In genomic region chr14:68526420-68527105, GRCh38 we compare ENCODE assay signal across 13 cellular contexts.
A peak's percentile ranks its signal among the peaks of the same experiment; 100 is the strongest.
DNase-seq lines count a peak whose midpoint lies in the region; ATAC-seq and TF ChIP-seq lines count a peak whose summit lies in the region.
"Had no signal": no experiment of that assay in that cellular context is flagged by ENCODE, and none has a peak within 500 bp of the region (broad histone marks: within the 10 kb centered on the region; RNA-seq: fewer than 3 reads in every experiment).

No MANE protein-coding gene starts in this region.

- peaks cover 6% of the 10 kb centered on the region for H3K9me3 Mint-ChIP-seq in activated CD8-positive, alpha-beta memory T cell treated with anti-CD3 and anti-CD28 coated beads, Interleukin-2, amount 10 ng/mL, durations not matched to agents 7 days and 5 days (ENCODE audit: low read depth)

- H3K27me3 ChIP-seq in HCT116 (ENCODE audit: insufficient read depth, low read length) (no peaks in the 10 kb centered on the region), lung (ENCODE audit: control insufficient read depth, insufficient read depth) (no peaks in the 10 kb centered on the region), smooth muscle cell (ENCODE audit: low read depth) (no peaks in the 10 kb centered on the region)

- no peak overlapping the region for H3K27ac Mint-ChIP-seq in activated CD8-positive, alpha-beta memory T cell treated with anti-CD3 and anti-CD28 coated beads, Interleukin-2, amount 10 ng/mL, durations not matched to agents 7 days and 5 days
- H3K27ac Mint-ChIP-seq: naive B cell had no signal

- H3K4me1 Mint-ChIP-seq in activated CD8-positive, alpha-beta memory T cell treated with anti-CD3 and anti-CD28 coated beads, Interleukin-2, amount 10 ng/mL, durations not matched to agents 7 days and 5 days, result no peaks in the 10 kb centered on the region

- RAD21 ChIA-PET in HCT116 (lab: Charles Lee; ENCODE audit: low non-redundant PET in 1 of 2, low total read pairs in 2 of 2, uncharacterized antibody in 2 of 2, unreplicated experiment in 2 of 2), result no interaction called here

- H3K4me3 ChIP-seq in HCT116 (replicated peaks in 1 of 2; ENCODE audit: low read depth in 1 of 2, low read length in 2 of 2), result no peak overlapping the region
- no peak overlapping the region for H3K4me3 ChIP-seq in lung
- H3K4me3 ChIP-seq in skin epidermis, result no peak overlapping the region
- H3K4me3 ChIP-seq in smooth muscle cell, result no peak overlapping the region

- POLR2A ChIA-PET in HCT116 (lab: Charles Lee), result interaction anchor here (0.6 to 1.0 kb wide), 2 partner anchors 9 to 27 kb away, joined by 3 read pairs; no protein-coding TSS in a partner anchor

- H3K9ac ChIP-seq in HCT116 (ENCODE audit: low read length) (no peak overlapping the region), smooth muscle cell (ENCODE audit: low read depth) (no peak overlapping the region)

- H3K4me2 ChIP-seq in HCT116 (ENCODE audit: low read length) (peak overlapping the region; percentile 6; the same call in 1 of the 2 replicates), smooth muscle cell (no peak overlapping the region)

- intact Hi-C loops in HCT116 (cut with micrococcal nuclease), result no loop called here

- H3K36me3 Mint-ChIP-seq in activated CD8-positive, alpha-beta memory T cell treated with anti-CD3 and anti-CD28 coated beads, Interleukin-2, amount 10 ng/mL, durations not matched to agents 7 days and 5 days, result peaks cover 5% of the 10 kb centered on the region

- no peak for DNase-seq in HCT116 (ENCODE audit: low read depth, low spot score)
- DNase-seq in dermis microvascular lymphatic vessel endothelial cell (ENCODE audit: low read depth in 2 of 2), result peak; percentile 54 to 81
- DNase-seq in lung (ENCODE audit: low spot score), result peak; percentile 67
- no peak for DNase-seq in activated CD8-positive, alpha-beta memory T cell treated with anti-CD3 and anti-CD28 coated beads, Interleukin-2, amount 10 ng/mL, durations not matched to agents 7 days and 5 days
- no peak for DNase-seq in smooth muscle cell (lab: John Stamatoyannopoulos, UW; ENCODE audit: unreplicated experiment)
- no peak for DNase-seq in stimulated activated naive CD8-positive, alpha-beta T cell treated with anti-CD3 and anti-CD28 coated beads, Interleukin-15, Interleukin-2, amounts not matched to agents 100 U/mL and 50 U/mL, for 24 hours
- DNase-seq: activated CD4-positive, alpha-beta T cell treated with anti-CD3 and anti-CD28 coated beads, Interleukin-2, amount 50 U/mL, for 4 hours; C1 segment of cervical spinal cord; naive B cell; NCI-H226; SHP77 treated with DMSO at 0.1 percent for 48 hours had no signal

- TF ChIP-seq CTCF in HCT116 (IDR thresholded peaks at IDR 0.05 in 2 of 3, conservative IDR thresholded peaks at IDR 0.05 in 1 of 3; ENCODE audit: borderline replicate concordance in 1 of 3, insufficient read depth in 1 of 3, low read depth in 2 of 3, low read length in 2 of 3), result no peak
- TF ChIP-seq CTCF in lung (IDR thresholded peaks at IDR 0.05; ENCODE audit: control extremely low read depth, extremely low read depth), result no peak
- TF ChIP-seq CTCF in smooth muscle cell (IDR thresholded peaks at IDR 0.05; ENCODE audit: borderline replicate concordance, insufficient read depth, poor library complexity, severe bottlenecking), result no peak

- H3K79me2 ChIP-seq in HCT116 (ENCODE audit: insufficient read depth, low read length) (no peaks in the 10 kb centered on the region), smooth muscle cell (ENCODE audit: low read depth) (no peaks in the 10 kb centered on the region)

- ATAC-seq in HCT116 (peak; percentile 46; the same call in 1 of the 2 replicates), lung (ENCODE audit: insufficient read depth, low FRiP score) (peak; percentile 70), GM18858 (IDR thresholded peaks at IDR 0.05; ENCODE audit: unreplicated experiment) (no peak)
- ATAC-seq in activated CD8-positive, alpha-beta memory T cell treated with anti-CD3 and anti-CD28 coated beads, Interleukin-2, amount 10 ng/mL, durations not matched to agents 7 days and 5 days, result no peak
- no peak for ATAC-seq in stimulated activated naive CD8-positive, alpha-beta T cell treated with anti-CD3 and anti-CD28 coated beads, Interleukin-15, Interleukin-2, amounts not matched to agents 100 U/mL and 50 U/mL, for 24 hours

- H3K27ac ChIP-seq in HCT116 (ENCODE audit: low read depth, low read length) (peak overlapping the region; percentile 66), lung (ENCODE audit: low read depth in 1 of 2, low read length in 1 of 2) (peak overlapping the region in 1 of 2 donors; percentile 85), skin epidermis (peak overlapping the region in 20 of 21 experiments; percentile 20 to 90 (median 56)), smooth muscle cell (ENCODE audit: low read depth) (no peak overlapping the region)

- WGBS in lung, 2 donors, result 74 to 80% methylated on average over 14 of the region's 14 CpGs
- 91% methylated on average over 14 of the region's 14 CpGs for WGBS in smooth muscle cell (ENCODE audit: low lambda C conversion rate)

- no peak for TF ChIP-seq POLR2A in HCT116 (IDR thresholded peaks at IDR 0.05; ENCODE audit: borderline replicate concordance, extremely low read depth, insufficient read depth, insufficient read length)

- H3K4me3 Mint-ChIP-seq in activated CD8-positive, alpha-beta memory T cell treated with anti-CD3 and anti-CD28 coated beads, Interleukin-2, amount 10 ng/mL, durations not matched to agents 7 days and 5 days, result no peak overlapping the region

- H3K9me3 ChIP-seq in HCT116 (ENCODE audit: control insufficient read depth in 1 of 2, insufficient read depth in 1 of 2, low read depth in 1 of 2, low read length in 2 of 2) (peaks cover 0 to 17% of the 10 kb centered on the region in 2 experiments; a peak in 2 of 4 replicates), lung (ENCODE audit: control insufficient read depth in 2 of 2, insufficient read depth in 1 of 2, low read length in 1 of 2) (no peaks in the 10 kb centered on the region), smooth muscle cell (replicated peaks; ENCODE audit: low read depth) (peaks cover 22% of the 10 kb centered on the region)

- H3K9me2 ChIP-seq in HCT116 (ENCODE audit: insufficient read depth), result no peaks in the 10 kb centered on the region

- CTCF ChIA-PET in HCT116 (lab: Charles Lee), result no interaction called here
- CTCF ChIA-PET in activated CD8-positive, alpha-beta memory T cell treated with anti-CD3 and anti-CD28 coated beads, Interleukin-2, amount 10 ng/mL, durations not matched to agents 7 days and 5 days (lab: Charles Lee), result no interaction called here

- H3K36me3 ChIP-seq in HCT116 (ENCODE audit: control insufficient read depth in 1 of 2, insufficient read depth in 2 of 2, low read length in 2 of 2), result no peaks in the 10 kb centered on the region
- H3K36me3 ChIP-seq in lung (ENCODE audit: control insufficient read depth in 2 of 2, insufficient read depth in 2 of 2, low read length in 2 of 2), result no peaks in the 10 kb centered on the region
- peaks cover 21% of the 10 kb centered on the region for H3K36me3 ChIP-seq in smooth muscle cell (ENCODE audit: low read depth)

- TF ChIP-seq RAD21 in HCT116 (IDR thresholded peaks at IDR 0.05; ENCODE audit: low read depth), result no peak

- H2AFZ ChIP-seq in HCT116 (ENCODE audit: low read depth, low read length, poor library complexity, severe bottlenecking), result no peak overlapping the region
- H2AFZ ChIP-seq in smooth muscle cell (ENCODE audit: low read depth), result no peak overlapping the region

- H3F3A ChIP-seq in smooth muscle cell (ENCODE audit: low read depth), result peaks cover 10% of the 10 kb centered on the region

- BruUV-seq in HCT116 (replicated peaks; lab: Mats Ljungman, UMichigan), result no TSS peak

- no peaks in the 10 kb centered on the region for H3K27me3 Mint-ChIP-seq in activated CD8-positive, alpha-beta memory T cell treated with anti-CD3 and anti-CD28 coated beads, Interleukin-2, amount 10 ng/mL, durations not matched to agents 7 days and 5 days
- H3K27me3 Mint-ChIP-seq: naive B cell had no signal

- H3K4me1 ChIP-seq in HCT116 (ENCODE audit: control insufficient read depth in 1 of 2, insufficient read depth in 2 of 2, low read length in 2 of 2) (peaks cover 32 to 40% of the 10 kb centered on the region in 2 experiments), lung (ENCODE audit: control insufficient read depth in 2 of 2, insufficient read depth in 2 of 2, low read length in 2 of 2) (peaks cover 3 to 15% of the 10 kb centered on the region in 2 donors), smooth muscle cell (ENCODE audit: low read depth) (peaks cover 36% of the 10 kb centered on the region)

- H4K20me1 ChIP-seq in HCT116 (ENCODE audit: insufficient read depth), result no peaks in the 10 kb centered on the region
- no peaks in the 10 kb centered on the region for H4K20me1 ChIP-seq in smooth muscle cell (ENCODE audit: low read depth)

TF ChIP-seq in HCT116, 20 proteins besides CTCF, POLR2A, EP300 and RAD21:
- TF ChIP-seq ATF3 (IDR thresholded peaks at IDR 0.05) (no peak), SP1 (IDR thresholded peaks at IDR 0.05; ENCODE audit: low read depth) (peak; percentile 27; the same call in 1 of the 2 replicates), FOSL1 (IDR thresholded peaks at IDR 0.05; ENCODE audit: low read depth) (0 out of 2 replicates have a peak, but pooled peaks have one; percentile 24), SIN3A (IDR thresholded peaks at IDR 0.05; ENCODE audit: low read depth) (no peak)

Comparison
In these comparisons a context has a peak if more than half of its experiments do, and no peak if none do; other contexts are left out.
1. ATAC-seq: peak in HCT116 (single experiment) and lung (single experiment); none in activated CD8-positive, alpha-beta memory T cell treated with anti-CD3 and anti-CD28 coated beads, Interleukin-2, amount 10 ng/mL, durations not matched to agents 7 days and 5 days (single experiment), GM18858 (single experiment) and stimulated activated naive CD8-positive, alpha-beta T cell treated with anti-CD3 and anti-CD28 coated beads, Interleukin-15, Interleukin-2, amounts not matched to agents 100 U/mL and 50 U/mL, for 24 hours (single experiment).
2. DNase-seq: peak in dermis microvascular lymphatic vessel endothelial cell (2 of 2) and lung (single experiment); none in HCT116 (single experiment), activated CD8-positive, alpha-beta memory T cell treated with anti-CD3 and anti-CD28 coated beads, Interleukin-2, amount 10 ng/mL, durations not matched to agents 7 days and 5 days (single experiment), smooth muscle cell (single experiment) and stimulated activated naive CD8-positive, alpha-beta T cell treated with anti-CD3 and anti-CD28 coated beads, Interleukin-15, Interleukin-2, amounts not matched to agents 100 U/mL and 50 U/mL, for 24 hours (single experiment).